In genomic region chrX:19344207-19344534, GRCh38 we compare ENCODE assay signal across 8 cellular contexts. TPM values are rescaled to one million over a fixed set of nuclear protein-coding genes. Genes with fewer than 3 reads are reported as not detected.
DNase-seq lines count a peak whose midpoint lies in the region; ATAC-seq and TF ChIP-seq lines count a peak whose summit lies in the region.

No MANE protein-coding gene starts in this region.

- peaks cover 17% of the 10 kb centered on the region for H3K36me3 ChIP-seq in NT2/D1 (ENCODE audit: insufficient read depth, insufficient read length, low read length)
- no peaks in the 10 kb centered on the region for H3K36me3 ChIP-seq in prostate gland

- H3K9me3 ChIP-seq in NT2/D1 (ENCODE audit: insufficient read depth, low read length) (no peaks in the 10 kb centered on the region), prostate gland (no peaks in the 10 kb centered on the region)

- H3K27ac ChIP-seq in epithelial cell of prostate (peak overlapping the region; percentile 32), prostate gland (peak overlapping the region; percentile 88 to 89)

- CTCF ChIA-PET in AG04449 (lab: Yijun Ruan, JAX): no interaction called here

- peak; percentile 11 for ATAC-seq in GM21360 (IDR thresholded peaks at IDR 0.05; ENCODE audit: unreplicated experiment)

- WGBS in prostate gland: 0% methylated on average over 20 of the region's 24 CpGs

- TF ChIP-seq CTCF in AG04449 (IDR thresholded peaks at IDR 0.05; ENCODE audit: insufficient read depth, low read length, missing control alignments): no peak
- TF ChIP-seq CTCF in prostate gland (IDR thresholded peaks at IDR 0.05): no peak

- DNase-seq in AG04449 (ENCODE audit: low read depth, low spot score) (no peak), NT2/D1 (ENCODE audit: low read depth, low spot score) (no peak), epithelial cell of prostate (ENCODE audit: low read depth, low spot score) (no peak), prostate gland (ENCODE audit: low spot score) (no peak), NCI-H1092 treated with DMSO at 0.1 percent for 48 hours (lab: John Stamatoyannopoulos, UW) (no peak), NOMO-1 treated with dmso at 0.1 percent for 144 hours (lab: John Stamatoyannopoulos, UW; ENCODE audit: unreplicated experiment) (no peak), cerebellum (ENCODE audit: low spot score) (no peak)

- no peaks in the 10 kb centered on the region for H3K27me3 ChIP-seq in NT2/D1 (ENCODE audit: insufficient read depth, insufficient read length)
- H3K27me3 ChIP-seq in prostate gland (replicated peaks; ENCODE audit: insufficient read depth): no peaks in the 10 kb centered on the region

- peak overlapping the region; percentile 94 for H3K9ac ChIP-seq in NT2/D1 (ENCODE audit: insufficient read length, low read depth)

- H3K4me3 ChIP-seq in AG04449 (ENCODE audit: low read depth, low read length) (peak overlapping the region; percentile 72), NT2/D1 (ENCODE audit: insufficient read length, low read depth) (peak overlapping the region; percentile 90), prostate gland (peak overlapping the region; percentile 61 to 64)

- H3K4me1 ChIP-seq in NT2/D1 (ENCODE audit: insufficient read depth, insufficient read length) (peaks cover 2% of the 10 kb centered on the region), prostate gland (replicated peaks) (no peaks in the 10 kb centered on the region)

- TF ChIP-seq POLR2A in prostate gland (IDR thresholded peaks at IDR 0.05): no peak

- POLR2A ChIA-PET in AG04449 (lab: Yijun Ruan, JAX): no interaction called here

- intact Hi-C loops in prostate gland (cut with DNase I): loop anchor here (10.0 kb wide), 1 partner anchor 359 kb away; the partner anchor contains the start of gene PHKA2

RNA-seq across cellular contexts. Expression of gene PDHA1, which starts 0.4 kb away (rescaled TPM):
- total RNA-seq in prostate gland (10 to 100 TPM; 30.7 to 53.1 TPM), cerebellum (68.6 TPM)
